In the genomic region with DNA sequence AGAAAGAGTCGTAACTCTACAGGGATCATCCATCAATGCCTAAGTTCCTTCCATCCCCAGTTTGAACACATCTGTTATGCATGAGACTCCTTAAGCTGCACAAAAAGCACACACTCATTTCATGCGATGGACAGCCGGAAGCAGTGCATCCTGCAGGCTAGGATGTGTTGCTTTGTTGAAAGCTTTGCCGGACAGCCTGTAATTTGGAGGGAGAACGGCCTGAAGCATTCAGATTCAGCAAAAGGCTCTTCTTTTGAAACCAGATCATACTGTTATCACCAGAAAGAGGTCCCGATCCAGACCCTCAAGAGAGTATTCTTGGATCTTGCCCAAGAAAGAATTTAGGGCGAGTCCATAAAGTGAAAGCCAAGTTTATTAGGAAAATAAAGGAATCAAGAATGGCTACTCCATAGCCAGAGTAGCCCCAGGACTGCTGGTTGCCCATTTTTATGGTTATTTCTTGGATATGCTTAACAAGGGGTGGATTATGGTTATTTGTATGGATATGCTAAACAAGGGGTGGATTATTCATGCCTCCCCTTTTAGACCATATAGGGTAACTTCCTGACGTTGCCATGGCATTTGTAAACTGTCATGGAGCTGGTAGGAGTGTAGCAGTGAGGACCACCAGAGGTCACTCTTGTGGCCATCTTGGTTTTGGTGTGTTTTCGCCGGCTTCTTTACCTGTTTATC, we compare ENCODE assay signal across 2 cellular contexts.
A peak's percentile ranks its signal among the peaks of the same experiment; 100 is the strongest.
TF ChIP-seq lines count a peak whose summit lies in the region.

No MANE protein-coding gene starts in this region.

TF ChIP-seq in HCT116, 20 proteins besides CTCF, POLR2A, EP300 and RAD21:
- peak; percentile 45; the same call in 1 of the 2 replicates for TF ChIP-seq SRF (IDR thresholded peaks at IDR 0.05; ENCODE audit: low read depth)
- TF ChIP-seq EGR1 (IDR thresholded peaks at IDR 0.05; ENCODE audit: low read depth): no peak

TF ChIP-seq in K562, 482 proteins besides CTCF, POLR2A, EP300 and RAD21 (continues in another document):
- no peak for TF ChIP-seq ARNT (IDR thresholded peaks at IDR 0.05)
- TF ChIP-seq HNRNPH1 (optimal IDR thresholded peaks at IDR 0.05; ENCODE audit: low read depth, low read length): no peak
- TF ChIP-seq, protein P1, sequence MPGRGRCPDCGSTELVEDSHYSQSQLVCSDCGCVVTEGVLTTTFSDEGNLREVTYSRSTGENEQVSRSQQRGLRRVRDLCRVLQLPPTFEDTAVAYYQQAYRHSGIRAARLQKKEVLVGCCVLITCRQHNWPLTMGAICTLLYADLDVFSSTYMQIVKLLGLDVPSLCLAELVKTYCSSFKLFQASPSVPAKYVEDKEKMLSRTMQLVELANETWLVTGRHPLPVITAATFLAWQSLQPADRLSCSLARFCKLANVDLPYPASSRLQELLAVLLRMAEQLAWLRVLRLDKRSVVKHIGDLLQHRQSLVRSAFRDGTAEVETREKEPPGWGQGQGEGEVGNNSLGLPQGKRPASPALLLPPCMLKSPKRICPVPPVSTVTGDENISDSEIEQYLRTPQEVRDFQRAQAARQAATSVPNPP (IDR thresholded peaks at IDR 0.05; ENCODE audit: borderline replicate concordance, insufficient read depth, insufficient read length): no peak
- no peak for TF ChIP-seq MEIS2 (IDR thresholded peaks at IDR 0.05; ENCODE audit: partially characterized antibody)
- TF ChIP-seq, protein P2, sequence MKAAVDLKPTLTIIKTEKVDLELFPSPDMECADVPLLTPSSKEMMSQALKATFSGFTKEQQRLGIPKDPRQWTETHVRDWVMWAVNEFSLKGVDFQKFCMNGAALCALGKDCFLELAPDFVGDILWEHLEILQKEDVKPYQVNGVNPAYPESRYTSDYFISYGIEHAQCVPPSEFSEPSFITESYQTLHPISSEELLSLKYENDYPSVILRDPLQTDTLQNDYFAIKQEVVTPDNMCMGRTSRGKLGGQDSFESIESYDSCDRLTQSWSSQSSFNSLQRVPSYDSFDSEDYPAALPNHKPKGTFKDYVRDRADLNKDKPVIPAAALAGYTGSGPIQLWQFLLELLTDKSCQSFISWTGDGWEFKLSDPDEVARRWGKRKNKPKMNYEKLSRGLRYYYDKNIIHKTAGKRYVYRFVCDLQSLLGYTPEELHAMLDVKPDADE (conservative IDR thresholded peaks at IDR 0.05; ENCODE audit: control insufficient read depth, low read depth, low read length): no peak
- TF ChIP-seq, protein P3, sequence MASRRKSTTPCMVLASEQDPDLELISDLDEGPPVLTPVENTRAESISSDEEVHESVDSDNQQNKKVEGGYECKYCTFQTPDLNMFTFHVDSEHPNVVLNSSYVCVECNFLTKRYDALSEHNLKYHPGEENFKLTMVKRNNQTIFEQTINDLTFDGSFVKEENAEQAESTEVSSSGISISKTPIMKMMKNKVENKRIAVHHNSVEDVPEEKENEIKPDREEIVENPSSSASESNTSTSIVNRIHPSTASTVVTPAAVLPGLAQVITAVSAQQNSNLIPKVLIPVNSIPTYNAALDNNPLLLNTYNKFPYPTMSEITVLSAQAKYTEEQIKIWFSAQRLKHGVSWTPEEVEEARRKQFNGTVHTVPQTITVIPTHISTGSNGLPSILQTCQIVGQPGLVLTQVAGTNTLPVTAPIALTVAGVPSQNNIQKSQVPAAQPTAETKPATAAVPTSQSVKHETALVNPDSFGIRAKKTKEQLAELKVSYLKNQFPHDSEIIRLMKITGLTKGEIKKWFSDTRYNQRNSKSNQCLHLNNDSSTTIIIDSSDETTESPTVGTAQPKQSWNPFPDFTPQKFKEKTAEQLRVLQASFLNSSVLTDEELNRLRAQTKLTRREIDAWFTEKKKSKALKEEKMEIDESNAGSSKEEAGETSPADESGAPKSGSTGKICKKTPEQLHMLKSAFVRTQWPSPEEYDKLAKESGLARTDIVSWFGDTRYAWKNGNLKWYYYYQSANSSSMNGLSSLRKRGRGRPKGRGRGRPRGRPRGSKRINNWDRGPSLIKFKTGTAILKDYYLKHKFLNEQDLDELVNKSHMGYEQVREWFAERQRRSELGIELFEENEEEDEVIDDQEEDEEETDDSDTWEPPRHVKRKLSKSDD (conservative IDR thresholded peaks at IDR 0.05; ENCODE audit: low read length): no peak
- TF ChIP-seq, protein P4, sequence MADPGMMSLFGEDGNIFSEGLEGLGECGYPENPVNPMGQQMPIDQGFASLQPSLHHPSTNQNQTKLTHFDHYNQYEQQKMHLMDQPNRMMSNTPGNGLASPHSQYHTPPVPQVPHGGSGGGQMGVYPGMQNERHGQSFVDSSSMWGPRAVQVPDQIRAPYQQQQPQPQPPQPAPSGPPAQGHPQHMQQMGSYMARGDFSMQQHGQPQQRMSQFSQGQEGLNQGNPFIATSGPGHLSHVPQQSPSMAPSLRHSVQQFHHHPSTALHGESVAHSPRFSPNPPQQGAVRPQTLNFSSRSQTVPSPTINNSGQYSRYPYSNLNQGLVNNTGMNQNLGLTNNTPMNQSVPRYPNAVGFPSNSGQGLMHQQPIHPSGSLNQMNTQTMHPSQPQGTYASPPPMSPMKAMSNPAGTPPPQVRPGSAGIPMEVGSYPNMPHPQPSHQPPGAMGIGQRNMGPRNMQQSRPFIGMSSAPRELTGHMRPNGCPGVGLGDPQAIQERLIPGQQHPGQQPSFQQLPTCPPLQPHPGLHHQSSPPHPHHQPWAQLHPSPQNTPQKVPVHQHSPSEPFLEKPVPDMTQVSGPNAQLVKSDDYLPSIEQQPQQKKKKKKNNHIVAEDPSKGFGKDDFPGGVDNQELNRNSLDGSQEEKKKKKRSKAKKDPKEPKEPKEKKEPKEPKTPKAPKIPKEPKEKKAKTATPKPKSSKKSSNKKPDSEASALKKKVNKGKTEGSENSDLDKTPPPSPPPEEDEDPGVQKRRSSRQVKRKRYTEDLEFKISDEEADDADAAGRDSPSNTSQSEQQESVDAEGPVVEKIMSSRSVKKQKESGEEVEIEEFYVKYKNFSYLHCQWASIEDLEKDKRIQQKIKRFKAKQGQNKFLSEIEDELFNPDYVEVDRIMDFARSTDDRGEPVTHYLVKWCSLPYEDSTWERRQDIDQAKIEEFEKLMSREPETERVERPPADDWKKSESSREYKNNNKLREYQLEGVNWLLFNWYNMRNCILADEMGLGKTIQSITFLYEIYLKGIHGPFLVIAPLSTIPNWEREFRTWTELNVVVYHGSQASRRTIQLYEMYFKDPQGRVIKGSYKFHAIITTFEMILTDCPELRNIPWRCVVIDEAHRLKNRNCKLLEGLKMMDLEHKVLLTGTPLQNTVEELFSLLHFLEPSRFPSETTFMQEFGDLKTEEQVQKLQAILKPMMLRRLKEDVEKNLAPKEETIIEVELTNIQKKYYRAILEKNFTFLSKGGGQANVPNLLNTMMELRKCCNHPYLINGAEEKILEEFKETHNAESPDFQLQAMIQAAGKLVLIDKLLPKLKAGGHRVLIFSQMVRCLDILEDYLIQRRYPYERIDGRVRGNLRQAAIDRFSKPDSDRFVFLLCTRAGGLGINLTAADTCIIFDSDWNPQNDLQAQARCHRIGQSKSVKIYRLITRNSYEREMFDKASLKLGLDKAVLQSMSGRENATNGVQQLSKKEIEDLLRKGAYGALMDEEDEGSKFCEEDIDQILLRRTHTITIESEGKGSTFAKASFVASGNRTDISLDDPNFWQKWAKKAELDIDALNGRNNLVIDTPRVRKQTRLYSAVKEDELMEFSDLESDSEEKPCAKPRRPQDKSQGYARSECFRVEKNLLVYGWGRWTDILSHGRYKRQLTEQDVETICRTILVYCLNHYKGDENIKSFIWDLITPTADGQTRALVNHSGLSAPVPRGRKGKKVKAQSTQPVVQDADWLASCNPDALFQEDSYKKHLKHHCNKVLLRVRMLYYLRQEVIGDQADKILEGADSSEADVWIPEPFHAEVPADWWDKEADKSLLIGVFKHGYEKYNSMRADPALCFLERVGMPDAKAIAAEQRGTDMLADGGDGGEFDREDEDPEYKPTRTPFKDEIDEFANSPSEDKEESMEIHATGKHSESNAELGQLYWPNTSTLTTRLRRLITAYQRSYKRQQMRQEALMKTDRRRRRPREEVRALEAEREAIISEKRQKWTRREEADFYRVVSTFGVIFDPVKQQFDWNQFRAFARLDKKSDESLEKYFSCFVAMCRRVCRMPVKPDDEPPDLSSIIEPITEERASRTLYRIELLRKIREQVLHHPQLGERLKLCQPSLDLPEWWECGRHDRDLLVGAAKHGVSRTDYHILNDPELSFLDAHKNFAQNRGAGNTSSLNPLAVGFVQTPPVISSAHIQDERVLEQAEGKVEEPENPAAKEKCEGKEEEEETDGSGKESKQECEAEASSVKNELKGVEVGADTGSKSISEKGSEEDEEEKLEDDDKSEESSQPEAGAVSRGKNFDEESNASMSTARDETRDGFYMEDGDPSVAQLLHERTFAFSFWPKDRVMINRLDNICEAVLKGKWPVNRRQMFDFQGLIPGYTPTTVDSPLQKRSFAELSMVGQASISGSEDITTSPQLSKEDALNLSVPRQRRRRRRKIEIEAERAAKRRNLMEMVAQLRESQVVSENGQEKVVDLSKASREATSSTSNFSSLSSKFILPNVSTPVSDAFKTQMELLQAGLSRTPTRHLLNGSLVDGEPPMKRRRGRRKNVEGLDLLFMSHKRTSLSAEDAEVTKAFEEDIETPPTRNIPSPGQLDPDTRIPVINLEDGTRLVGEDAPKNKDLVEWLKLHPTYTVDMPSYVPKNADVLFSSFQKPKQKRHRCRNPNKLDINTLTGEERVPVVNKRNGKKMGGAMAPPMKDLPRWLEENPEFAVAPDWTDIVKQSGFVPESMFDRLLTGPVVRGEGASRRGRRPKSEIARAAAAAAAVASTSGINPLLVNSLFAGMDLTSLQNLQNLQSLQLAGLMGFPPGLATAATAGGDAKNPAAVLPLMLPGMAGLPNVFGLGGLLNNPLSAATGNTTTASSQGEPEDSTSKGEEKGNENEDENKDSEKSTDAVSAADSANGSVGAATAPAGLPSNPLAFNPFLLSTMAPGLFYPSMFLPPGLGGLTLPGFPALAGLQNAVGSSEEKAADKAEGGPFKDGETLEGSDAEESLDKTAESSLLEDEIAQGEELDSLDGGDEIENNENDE (IDR thresholded peaks at IDR 0.05; ENCODE audit: low read depth, low read length): no peak
- no peak for TF ChIP-seq KHSRP (IDR thresholded peaks at IDR 0.05)
- TF ChIP-seq RFX1 (IDR thresholded peaks at IDR 0.05): peak; percentile 82
- TF ChIP-seq SRF (CRISPR knock-in tag; IDR thresholded peaks at IDR 0.05): peak in 1 of 2 experiments; percentile 90; a peak in 2 of 4 replicates
- TF ChIP-seq CBX1 (IDR thresholded peaks at IDR 0.05; ENCODE audit: low read depth): no peak
- TF ChIP-seq, protein P5, sequence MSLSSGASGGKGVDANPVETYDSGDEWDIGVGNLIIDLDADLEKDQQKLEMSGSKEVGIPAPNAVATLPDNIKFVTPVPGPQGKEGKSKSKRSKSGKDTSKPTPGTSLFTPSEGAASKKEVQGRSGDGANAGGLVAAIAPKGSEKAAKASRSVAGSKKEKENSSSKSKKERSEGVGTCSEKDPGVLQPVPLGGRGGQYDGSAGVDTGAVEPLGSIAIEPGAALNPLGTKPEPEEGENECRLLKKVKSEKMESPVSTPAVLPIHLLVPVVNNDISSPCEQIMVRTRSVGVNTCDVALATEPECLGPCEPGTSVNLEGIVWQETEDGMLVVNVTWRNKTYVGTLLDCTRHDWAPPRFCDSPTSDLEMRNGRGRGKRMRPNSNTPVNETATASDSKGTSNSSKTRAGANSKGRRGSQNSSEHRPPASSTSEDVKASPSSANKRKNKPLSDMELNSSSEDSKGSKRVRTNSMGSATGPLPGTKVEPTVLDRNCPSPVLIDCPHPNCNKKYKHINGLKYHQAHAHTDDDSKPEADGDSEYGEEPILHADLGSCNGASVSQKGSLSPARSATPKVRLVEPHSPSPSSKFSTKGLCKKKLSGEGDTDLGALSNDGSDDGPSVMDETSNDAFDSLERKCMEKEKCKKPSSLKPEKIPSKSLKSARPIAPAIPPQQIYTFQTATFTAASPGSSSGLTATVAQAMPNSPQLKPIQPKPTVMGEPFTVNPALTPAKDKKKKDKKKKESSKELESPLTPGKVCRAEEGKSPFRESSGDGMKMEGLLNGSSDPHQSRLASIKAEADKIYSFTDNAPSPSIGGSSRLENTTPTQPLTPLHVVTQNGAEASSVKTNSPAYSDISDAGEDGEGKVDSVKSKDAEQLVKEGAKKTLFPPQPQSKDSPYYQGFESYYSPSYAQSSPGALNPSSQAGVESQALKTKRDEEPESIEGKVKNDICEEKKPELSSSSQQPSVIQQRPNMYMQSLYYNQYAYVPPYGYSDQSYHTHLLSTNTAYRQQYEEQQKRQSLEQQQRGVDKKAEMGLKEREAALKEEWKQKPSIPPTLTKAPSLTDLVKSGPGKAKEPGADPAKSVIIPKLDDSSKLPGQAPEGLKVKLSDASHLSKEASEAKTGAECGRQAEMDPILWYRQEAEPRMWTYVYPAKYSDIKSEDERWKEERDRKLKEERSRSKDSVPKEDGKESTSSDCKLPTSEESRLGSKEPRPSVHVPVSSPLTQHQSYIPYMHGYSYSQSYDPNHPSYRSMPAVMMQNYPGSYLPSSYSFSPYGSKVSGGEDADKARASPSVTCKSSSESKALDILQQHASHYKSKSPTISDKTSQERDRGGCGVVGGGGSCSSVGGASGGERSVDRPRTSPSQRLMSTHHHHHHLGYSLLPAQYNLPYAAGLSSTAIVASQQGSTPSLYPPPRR (CRISPR knock-in tag; IDR thresholded peaks at IDR 0.05; ENCODE audit: borderline replicate concordance): no peak
- TF ChIP-seq MCM2 (IDR thresholded peaks at IDR 0.05; ENCODE audit: low read depth): no peak
- peak in 1 of 3 experiments; percentile 56 for TF ChIP-seq YY1 (IDR thresholded peaks at IDR 0.05; ENCODE audit: borderline replicate concordance in 1 of 3, control insufficient read depth in 1 of 3, extremely low read depth in 1 of 3, insufficient read depth in 3 of 3, insufficient read length in 1 of 3, insufficient replicate concordance in 2 of 3, low read depth in 1 of 3, low read length in 2 of 3)
- TF ChIP-seq CBX2 (IDR thresholded peaks at IDR 0.05; ENCODE audit: insufficient read depth, low read length, poor library complexity, severe bottlenecking): no peak
- TF ChIP-seq, protein P6, sequence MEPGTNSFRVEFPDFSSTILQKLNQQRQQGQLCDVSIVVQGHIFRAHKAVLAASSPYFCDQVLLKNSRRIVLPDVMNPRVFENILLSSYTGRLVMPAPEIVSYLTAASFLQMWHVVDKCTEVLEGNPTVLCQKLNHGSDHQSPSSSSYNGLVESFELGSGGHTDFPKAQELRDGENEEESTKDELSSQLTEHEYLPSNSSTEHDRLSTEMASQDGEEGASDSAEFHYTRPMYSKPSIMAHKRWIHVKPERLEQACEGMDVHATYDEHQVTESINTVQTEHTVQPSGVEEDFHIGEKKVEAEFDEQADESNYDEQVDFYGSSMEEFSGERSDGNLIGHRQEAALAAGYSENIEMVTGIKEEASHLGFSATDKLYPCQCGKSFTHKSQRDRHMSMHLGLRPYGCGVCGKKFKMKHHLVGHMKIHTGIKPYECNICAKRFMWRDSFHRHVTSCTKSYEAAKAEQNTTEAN (CRISPR knock-in tag; IDR thresholded peaks at IDR 0.05): no peak
- TF ChIP-seq, protein P7, sequence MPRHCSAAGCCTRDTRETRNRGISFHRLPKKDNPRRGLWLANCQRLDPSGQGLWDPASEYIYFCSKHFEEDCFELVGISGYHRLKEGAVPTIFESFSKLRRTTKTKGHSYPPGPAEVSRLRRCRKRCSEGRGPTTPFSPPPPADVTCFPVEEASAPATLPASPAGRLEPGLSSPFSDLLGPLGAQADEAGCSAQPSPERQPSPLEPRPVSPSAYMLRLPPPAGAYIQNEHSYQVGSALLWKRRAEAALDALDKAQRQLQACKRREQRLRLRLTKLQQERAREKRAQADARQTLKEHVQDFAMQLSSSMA (CRISPR knock-in tag; IDR thresholded peaks at IDR 0.05): no peak
- TF ChIP-seq, protein P8, sequence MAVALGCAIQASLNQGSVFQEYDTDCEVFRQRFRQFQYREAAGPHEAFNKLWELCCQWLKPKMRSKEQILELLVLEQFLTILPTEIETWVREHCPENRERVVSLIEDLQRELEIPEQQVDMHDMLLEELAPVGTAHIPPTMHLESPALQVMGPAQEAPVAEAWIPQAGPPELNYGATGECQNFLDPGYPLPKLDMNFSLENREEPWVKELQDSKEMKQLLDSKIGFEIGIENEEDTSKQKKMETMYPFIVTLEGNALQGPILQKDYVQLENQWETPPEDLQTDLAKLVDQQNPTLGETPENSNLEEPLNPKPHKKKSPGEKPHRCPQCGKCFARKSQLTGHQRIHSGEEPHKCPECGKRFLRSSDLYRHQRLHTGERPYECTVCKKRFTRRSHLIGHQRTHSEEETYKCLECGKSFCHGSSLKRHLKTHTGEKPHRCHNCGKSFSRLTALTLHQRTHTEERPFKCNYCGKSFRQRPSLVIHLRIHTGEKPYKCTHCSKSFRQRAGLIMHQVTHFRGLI (CRISPR knock-in tag; IDR thresholded peaks at IDR 0.05): no peak
- no peak for TF ChIP-seq RBM39 (optimal IDR thresholded peaks at IDR 0.05; ENCODE audit: low read depth, low read length)
- no peak for TF ChIP-seq FIP1L1 (IDR thresholded peaks at IDR 0.05; ENCODE audit: low read depth, low read length, poor library complexity, severe bottlenecking)
